ENCODE assay signal across 27 cellular contexts in genomic region chr17:32449963-32450362, GRCh38. TPM values are rescaled to one million over a fixed set of nuclear protein-coding genes. Genes with fewer than 3 reads are reported as not detected.
DNase-seq lines count a peak whose midpoint lies in the region; ATAC-seq, FAIRE-seq and TF ChIP-seq lines count a peak whose summit lies in the region.
"Had no signal": no experiment of that assay in that cellular context is flagged by ENCODE, and none has a peak within 500 bp of the region (broad histone marks: within the 10 kb centered on the region; RNA-seq: fewer than 3 reads in every experiment).

No MANE protein-coding gene starts in this region.

- TF ChIP-seq RAD21 in GM12878 (IDR thresholded peaks at IDR 0.05; ENCODE audit: insufficient read depth, low read depth, low read length) = no peak

- no peak overlapping the region for H2AFZ ChIP-seq in GM12878 (ENCODE audit: control insufficient read depth, low read depth, low read length)
- H2AFZ ChIP-seq: GM23248 had no signal

- no peak for DNase-seq in activated T-cell treated with anti-CD3 and anti-CD28 coated beads, Interleukin-2, amount 50 U/mL, for 72 hours
- no peak for DNase-seq in activated T-cell treated with anti-CD3 and anti-CD28 coated beads, Interleukin-2, amount 50 U/mL, for 1 hour
- DNase-seq in GM12878 (ENCODE audit: low read depth, low spot score) (no peak), MCF 10A (ENCODE audit: unreplicated experiment) (no peak)
- no peak for DNase-seq in stimulated activated effector memory CD8-positive, alpha-beta T cell treated with anti-CD3 and anti-CD28 coated beads, Interleukin-12 subunit alpha, Interleukin-12 subunit beta, amount 100 ng/mL, for 72 hours (ENCODE audit: low spot score in 2 of 2)
- DNase-seq: 8988T; ACHN; AML-193; BE2C; CD4-positive, alpha-beta T cell; CD8-positive, alpha-beta memory T cell; DMS 273 treated with DMSO at 0.1 percent for 48 hours; DMS79; EL; GDM1; GM23248; H9; HFFc6 had no signal

- peaks cover 40% of the 10 kb centered on the region for H3K4me1 Mint-ChIP-seq in activated T-cell treated with anti-CD3 and anti-CD28 coated beads, Interleukin-2, amount 50 U/mL, for 72 hours (ENCODE audit: low read depth)
- H3K4me1 Mint-ChIP-seq in stimulated activated effector memory CD8-positive, alpha-beta T cell treated with anti-CD3 and anti-CD28 coated beads, Interleukin-12 subunit alpha, Interleukin-12 subunit beta, amount 100 ng/mL, for 72 hours = peaks cover 37% of the 10 kb centered on the region
- H3K4me1 Mint-ChIP-seq in MCF 10A (ENCODE audit: insufficient read depth, unreplicated experiment) = peaks cover 19% of the 10 kb centered on the region

- no peaks in the 10 kb centered on the region for H3K9me3 Mint-ChIP-seq in activated T-cell treated with anti-CD3 and anti-CD28 coated beads, Interleukin-2, amount 50 U/mL, for 72 hours
- H3K9me3 Mint-ChIP-seq in stimulated activated effector memory CD8-positive, alpha-beta T cell treated with anti-CD3 and anti-CD28 coated beads, Interleukin-12 subunit alpha, Interleukin-12 subunit beta, amount 100 ng/mL, for 72 hours = no peaks in the 10 kb centered on the region
- H3K9me3 Mint-ChIP-seq in MCF 10A (ENCODE audit: unreplicated experiment) = no peaks in the 10 kb centered on the region
- H3K9me3 Mint-ChIP-seq: CD4-positive, alpha-beta T cell; CD8-positive, alpha-beta memory T cell; H9; HFFc6 had no signal

- no peak overlapping the region for H3K4me3 Mint-ChIP-seq in activated T-cell treated with anti-CD3 and anti-CD28 coated beads, Interleukin-2, amount 50 U/mL, for 72 hours
- H3K4me3 Mint-ChIP-seq in stimulated activated effector memory CD8-positive, alpha-beta T cell treated with anti-CD3 and anti-CD28 coated beads, Interleukin-12 subunit alpha, Interleukin-12 subunit beta, amount 100 ng/mL, for 72 hours = no peak overlapping the region
- H3K4me3 Mint-ChIP-seq in MCF 10A (ENCODE audit: unreplicated experiment) = no peak overlapping the region
- H3K4me3 Mint-ChIP-seq: CD14-positive monocyte; CD4-positive, alpha-beta T cell; H9; HFFc6 had no signal

- H3K79me2 ChIP-seq in GM12878 (ENCODE audit: control insufficient read depth, insufficient read depth, low read length) = peaks cover 41% of the 10 kb centered on the region

- RAD21 ChIA-PET in GM12878 (lab: Charles Lee; ENCODE audit: unreplicated experiment) = no interaction called here

- H3K4me1 ChIP-seq in GM12878 (ENCODE audit: control insufficient read depth, insufficient read depth, low read length) = no peaks in the 10 kb centered on the region; the same call in none of the 2 replicates
- H3K4me1 ChIP-seq: BE2C had no signal

- POLR2A ChIA-PET in GM12878 (lab: Charles Lee) (interaction anchor here (0.7 kb wide), 1 partner anchor 197 kb away, joined by 3 read pairs; no protein-coding TSS in a partner anchor), MCF 10A (lab: Yijun Ruan, JAX) (interaction anchor here (0.6 to 1.2 kb wide), 2 partner anchors 12 to 40 kb away, joined by 3 read pairs; no protein-coding TSS in a partner anchor)

- no peak for ATAC-seq in activated T-cell treated with anti-CD3 and anti-CD28 coated beads, Interleukin-2, amount 50 U/mL, for 72 hours (replicated peaks in 1 of 2)
- no peak for ATAC-seq in GM12878
- no peak for ATAC-seq in stimulated activated effector memory CD8-positive, alpha-beta T cell treated with anti-CD3 and anti-CD28 coated beads, Interleukin-12 subunit alpha, Interleukin-12 subunit beta, amount 100 ng/mL, for 72 hours
- ATAC-seq in GM21447 (IDR thresholded peaks at IDR 0.05; ENCODE audit: unreplicated experiment) = no peak
- ATAC-seq: A549, HCT116 had no signal

- SMC1A ChIA-PET in GM12878 (lab: Charles Lee; ENCODE audit: uncharacterized antibody, unreplicated experiment) = no interaction called here

- no peak overlapping the region for H3K9ac ChIP-seq in GM12878 (ENCODE audit: control insufficient read depth, insufficient read depth, low read length)
- H3K9ac ChIP-seq: BLaER1 treated with 17β-estradiol and CSF1 and Interleukin-3, amounts not matched to agents 10 nM and 100 nM; GM23248 had no signal

- H3K4me2 ChIP-seq in GM12878 (ENCODE audit: control insufficient read depth, insufficient read depth) = no peak overlapping the region
- H3K4me2 ChIP-seq: A549; BLaER1 treated with 17β-estradiol and CSF1 and Interleukin-3, amounts not matched to agents 10 nM and 100 nM had no signal

- intact Hi-C loops in GM12878 (cut with micrococcal nuclease; ENCODE audit: unreplicated experiment) = no loop called here
- intact Hi-C loops in MCF 10A (cut with micrococcal nuclease) = loop anchor here (10.0 kb wide), 1 partner anchor 95 kb away; the partner anchor contains the start of gene ZNF207

- H3K4me3 ChIP-seq in GM12878 = no peak overlapping the region
- H3K4me3 ChIP-seq: A549; BLaER1 treated with 17β-estradiol and CSF1 and Interleukin-3, amounts not matched to agents 10 nM and 100 nM; GM23248 had no signal

- no TSS peak for BruUV-seq in GM12878 (replicated peaks; lab: Mats Ljungman, UMichigan)
- BruUV-seq in MCF 10A (replicated peaks; lab: Mats Ljungman, UMichigan) = no TSS peak

- peak; percentile 27 for FAIRE-seq in GM12878 (lab: Jason Lieb, UNC)
- FAIRE-seq: A549, D721Med, GM12891, GM18507, H1 had no signal

- CTCF ChIA-PET in GM12878 (lab: Yijun Ruan, JAX) = interaction anchor here (0.6 to 6.3 kb wide), 2 partner anchors 14 to 321 kb away, joined by 3 to 102 read pairs; no protein-coding TSS in a partner anchor
- CTCF ChIA-PET in MCF 10A (lab: Yijun Ruan, JAX) = interaction anchor here (0.7 to 1.2 kb wide), 3 partner anchors 17 to 599 kb away, joined by 3 to 5 read pairs (median 3); no protein-coding TSS in a partner anchor

- in situ Hi-C loops in GM12878 (cut with MboI) = loop anchor here (25.0 kb wide), 1 partner anchor 462 kb away; no protein-coding TSS in a partner anchor

- WGBS in GM12878 (ENCODE audit: insufficient coverage, insufficient replicate concordance, low lambda C conversion rate, missing lambda C conversion rate) = 99% methylated on average over 5 of the region's 5 CpGs

- H3K27me3 ChIP-seq in GM12878 (replicated peaks in 1 of 2; ENCODE audit: control insufficient read depth in 2 of 2, insufficient read depth in 2 of 2, low read length in 1 of 2) = no peaks in the 10 kb centered on the region
- H3K27me3 ChIP-seq: BE2C; BLaER1 treated with 17β-estradiol and CSF1 and Interleukin-3, amounts not matched to agents 10 nM and 100 nM had no signal

- no peaks in the 10 kb centered on the region for H3K27me3 Mint-ChIP-seq in activated T-cell treated with anti-CD3 and anti-CD28 coated beads, Interleukin-2, amount 50 U/mL, for 72 hours (ENCODE audit: low read depth)
- no peaks in the 10 kb centered on the region for H3K27me3 Mint-ChIP-seq in MCF 10A (ENCODE audit: insufficient read depth, unreplicated experiment)
- H3K27me3 Mint-ChIP-seq: CD4-positive, alpha-beta T cell; CD8-positive, alpha-beta memory T cell had no signal

- TF ChIP-seq CTCF in GM12878 (IDR thresholded peaks at IDR 0.05 in 2 of 3, conservative IDR thresholded peaks at IDR 0.05 in 1 of 3; ENCODE audit: control insufficient read depth in 2 of 3, extremely low read depth in 1 of 3, insufficient read depth in 1 of 3, low read depth in 3 of 3, low read length in 3 of 3) (no peak), MCF 10A (IDR thresholded peaks at IDR 0.05; ENCODE audit: unreplicated experiment) (no peak)

- peaks cover 7 to 18% of the 10 kb centered on the region in 2 experiments for H3K36me3 ChIP-seq in GM12878 (ENCODE audit: control insufficient read depth in 2 of 2, insufficient read depth in 2 of 2, low read length in 1 of 2)

- no peak overlapping the region for H3K27ac ChIP-seq in GM12878 (ENCODE audit: control insufficient read depth, insufficient read depth)
- H3K27ac ChIP-seq: A549; BLaER1 treated with 17β-estradiol and CSF1 and Interleukin-3, amounts not matched to agents 10 nM and 100 nM; GM23248 had no signal

- peak overlapping the region; percentile 70 for H3K27ac Mint-ChIP-seq in activated T-cell treated with anti-CD3 and anti-CD28 coated beads, Interleukin-2, amount 50 U/mL, for 72 hours
- H3K27ac Mint-ChIP-seq in stimulated activated effector memory CD8-positive, alpha-beta T cell treated with anti-CD3 and anti-CD28 coated beads, Interleukin-12 subunit alpha, Interleukin-12 subunit beta, amount 100 ng/mL, for 72 hours = peak overlapping the region; percentile 57
- H3K27ac Mint-ChIP-seq in MCF 10A (ENCODE audit: low read depth, unreplicated experiment) = no peak overlapping the region
- H3K27ac Mint-ChIP-seq: CD4-positive, alpha-beta T cell; HFFc6 had no signal

- TF ChIP-seq POLR2A in GM12878 (IDR thresholded peaks at IDR 0.05; ENCODE audit: low read depth, low read length) = no peak

- H3K36me3 Mint-ChIP-seq in activated T-cell treated with anti-CD3 and anti-CD28 coated beads, Interleukin-2, amount 50 U/mL, for 72 hours (ENCODE audit: insufficient read depth in 2 of 2) = peaks cover 21 to 44% of the 10 kb centered on the region in 2 donors
- peaks cover 94% of the 10 kb centered on the region for H3K36me3 Mint-ChIP-seq in stimulated activated effector memory CD8-positive, alpha-beta T cell treated with anti-CD3 and anti-CD28 coated beads, Interleukin-12 subunit alpha, Interleukin-12 subunit beta, amount 100 ng/mL, for 72 hours
- peaks cover 90% of the 10 kb centered on the region for H3K36me3 Mint-ChIP-seq in MCF 10A (ENCODE audit: insufficient read depth, unreplicated experiment)

- H3K9me3 ChIP-seq in GM12878 (replicated peaks; ENCODE audit: control insufficient read depth, insufficient read depth, low read length) = no peaks in the 10 kb centered on the region
- H3K9me3 ChIP-seq: A549; BE2C; BLaER1 treated with 17β-estradiol and CSF1 and Interleukin-3, amounts not matched to agents 10 nM and 100 nM had no signal

- H4K20me1 ChIP-seq in GM12878 (ENCODE audit: control insufficient read depth, insufficient read depth) = no peaks in the 10 kb centered on the region; the same call in 1 of the 2 replicates

- no peak for TF ChIP-seq EP300 in GM12878 (IDR thresholded peaks at IDR 0.05; ENCODE audit: borderline replicate concordance in 1 of 2, control insufficient read depth in 1 of 2, low read depth in 2 of 2, low read length in 2 of 2)

RNA-seq across cellular contexts. Expression of gene PSMD11, which starts 5.7 kb away (rescaled TPM):
- 100 to 1,000 TPM; 131 to 134 TPM for total RNA-seq in activated T-cell treated with anti-CD3 and anti-CD28 coated beads, Interleukin-2, amount 50 U/mL, for 72 hours
- 112 and 118 TPM in 2 replicates for total RNA-seq in GM12878 (2013; cell fraction: nucleolus; rRNA removed)
- total RNA-seq in GM12878 (2014; rRNA removed) (83.1 and 84.1 TPM in 2 replicates), GM12878 (2014; rRNA removed; fragmentation: Illumina TruSeq; extraction: Trizol) (85.3 and 91.4 TPM in 2 replicates), GM12878 (2021) (112 and 118 TPM in 2 replicates), MCF 10A (2022) (123 and 134 TPM in 2 replicates)
- polyA plus RNA-seq in GM12878 (2011; ENCODE audit: low read depth) = 39.7 TPM
- polyA plus RNA-seq in GM12878 (2011; rRNA removed) (122 and 126 TPM in 2 replicates), GM12878 (2014; fragmentation: Illumina TruSeq; extraction: Trizol) (90.3 and 96.8 TPM in 2 replicates), GM12878 (2014; fragmentation: Nextera tagmentation; extraction: Ambion mirVana) (100 to 1,000 TPM; 283 to 291 TPM), GM12878 (2014; rRNA removed) (115 and 118 TPM in 2 replicates), GM12878 (2016; fragmentation: Nextera tagmentation; extraction: Ambion mirVana) (100 to 1,000 TPM; 304 to 319 TPM)
- 84.0 and 96.4 TPM in 2 replicates for polyA plus RNA-seq in GM12878 (2011; cell fraction: cytosol; rRNA removed)
- polyA plus RNA-seq in GM12878 (2011; cell fraction: nucleus; rRNA removed) = 61.0 and 62.2 TPM in 2 replicates
- 65.5 and 72.3 TPM in 2 replicates for polyA plus RNA-seq in GM12878 (2012)
- polyA minus RNA-seq in GM12878 (2011; rRNA and poly(A)+ RNA removed) = 147 and 184 TPM in 2 replicates
- 51.9 and 53.3 TPM in 2 replicates for polyA minus RNA-seq in GM12878 (2011; cell fraction: cytosol; rRNA and poly(A)+ RNA removed)
- polyA minus RNA-seq in GM12878 (2011; cell fraction: nucleus; rRNA and poly(A)+ RNA removed) = 39.7 and 59.7 TPM in 2 replicates

RNA-seq across cellular contexts. Expression of gene CDK5R1, which starts 36.8 kb away (rescaled TPM):
- total RNA-seq in activated T-cell treated with anti-CD3 and anti-CD28 coated beads, Interleukin-2, amount 50 U/mL, for 72 hours = 10 to 100 TPM; 22.5 to 24.6 TPM
- 67.1 and 71.0 TPM in 2 replicates for total RNA-seq in GM12878 (2013; cell fraction: nucleolus; rRNA removed)
- total RNA-seq in GM12878 (2014; rRNA removed) (17.5 and 17.8 TPM in 2 replicates), GM12878 (2014; rRNA removed; fragmentation: Illumina TruSeq; extraction: Trizol) (11.4 and 11.9 TPM in 2 replicates), GM12878 (2021) (26.7 and 27.3 TPM in 2 replicates), MCF 10A (2022) (4.0 and 4.4 TPM in 2 replicates)
- polyA plus RNA-seq in GM12878 (2011; ENCODE audit: low read depth) = 9.5 TPM
- polyA plus RNA-seq in GM12878 (2011; rRNA removed) (28.3 and 37.5 TPM in 2 replicates), GM12878 (2014; fragmentation: Illumina TruSeq; extraction: Trizol) (10.9 and 12.9 TPM in 2 replicates), GM12878 (2014; fragmentation: Nextera tagmentation; extraction: Ambion mirVana) (1 to 10 TPM; 1.1 to 2.4 TPM), GM12878 (2014; rRNA removed) (14.2 and 14.5 TPM in 2 replicates), GM12878 (2016; fragmentation: Nextera tagmentation; extraction: Ambion mirVana) (1 to 10 TPM; 5.3 to 6.4 TPM)
- 29.2 and 33.4 TPM in 2 replicates for polyA plus RNA-seq in GM12878 (2011; cell fraction: cytosol; rRNA removed)
- 72.0 and 77.8 TPM in 2 replicates for polyA plus RNA-seq in GM12878 (2011; cell fraction: nucleus; rRNA removed)
- 15.5 and 24.1 TPM in 2 replicates for polyA plus RNA-seq in GM12878 (2012)
- 19.8 and 36.6 TPM in 2 replicates for polyA minus RNA-seq in GM12878 (2011; rRNA and poly(A)+ RNA removed)
- 25.1 and 31.9 TPM in 2 replicates for polyA minus RNA-seq in GM12878 (2011; cell fraction: cytosol; rRNA and poly(A)+ RNA removed)
- 35.2 and 48.9 TPM in 2 replicates for polyA minus RNA-seq in GM12878 (2011; cell fraction: nucleus; rRNA and poly(A)+ RNA removed)
